Comparison of ENCODE assay signal across 21 cellular contexts in genomic region chr13:41833851-41834250, GRCh38.
"Had no signal": no experiment of that assay in that cellular context is flagged by ENCODE, and none has a peak within 500 bp of the region (broad histone marks: within the 10 kb centered on the region; RNA-seq: fewer than 3 reads in every experiment).

No MANE protein-coding gene starts in this region.

- H3K27me3 ChIP-seq: body of pancreas, hepatocyte, left lung, upper lobe of left lung had no signal

- H3K27ac Mint-ChIP-seq: activated CD8-positive, alpha-beta T cell treated with anti-CD3 and anti-CD28 coated beads, Interleukin-2, amount 10 ng/mL, durations not matched to agents 7 days and 5 days; activated naive CD4-positive, alpha-beta T cell treated with anti-CD3 and anti-CD28 coated beads, Interleukin-2, amount 50 U/mL, for 24 hours; immature natural killer cell; natural killer cell had no signal

- H3K36me3 ChIP-seq: left lung, prostate gland had no signal

- H3K27ac ChIP-seq: body of pancreas, epithelial cell of prostate, hepatocyte, left lung, prostate gland, upper lobe of left lung had no signal

- H3K4me3 ChIP-seq: body of pancreas, hepatocyte, left lung, prostate gland, upper lobe of left lung had no signal

- H3K4me3 Mint-ChIP-seq: activated CD8-positive, alpha-beta T cell treated with anti-CD3 and anti-CD28 coated beads, Interleukin-2, amount 10 ng/mL, durations not matched to agents 7 days and 5 days; activated naive CD4-positive, alpha-beta T cell treated with anti-CD3 and anti-CD28 coated beads, Interleukin-2, amount 50 U/mL, for 24 hours; immature natural killer cell; natural killer cell had no signal

- H3K9me3 Mint-ChIP-seq: activated naive CD4-positive, alpha-beta T cell treated with anti-CD3 and anti-CD28 coated beads, Interleukin-2, amount 50 U/mL, for 24 hours; immature natural killer cell; natural killer cell had no signal

- H3K9me3 ChIP-seq: body of pancreas, left lung, prostate gland, upper lobe of left lung had no signal

- H3K4me1 ChIP-seq: body of pancreas, prostate gland, upper lobe of left lung had no signal

- ATAC-seq: activated CD8-positive, alpha-beta T cell treated with anti-CD3 and anti-CD28 coated beads, Interleukin-2, amount 10 ng/mL, durations not matched to agents 7 days and 5 days; body of pancreas; left lung; natural killer cell; right cardiac atrium; stimulated activated naive CD8-positive, alpha-beta T cell treated with anti-CD3 and anti-CD28 coated beads, Interleukin-15, Interleukin-2, amounts not matched to agents 100 U/mL and 50 U/mL, for 24 hours had no signal

- H3K27me3 Mint-ChIP-seq: activated naive CD4-positive, alpha-beta T cell treated with anti-CD3 and anti-CD28 coated beads, Interleukin-2, amount 50 U/mL, for 24 hours had no signal

- DNase-seq: activated CD4-positive, alpha-beta T cell treated with anti-CD3 and anti-CD28 coated beads for 1 hour; activated CD4-positive, alpha-beta T cell treated with anti-CD3 and anti-CD28 coated beads, Interleukin-2, amount 50 U/mL, for 1 hour; activated CD8-positive, alpha-beta T cell treated with anti-CD3 and anti-CD28 coated beads, Interleukin-2, amount 10 ng/mL, durations not matched to agents 7 days and 5 days; activated gamma-delta T cell treated with Interleukin-2 at 50 U/mL for 16 hours; activated T-cell treated with anti-CD3 and anti-CD28 coated beads, Interleukin-2, amount 50 U/mL, for 1 hour; body of pancreas; foreskin melanocyte; glutamatergic neuron; immature natural killer cell; midbrain; natural killer cell; right cardiac atrium; stimulated activated CD4-positive, alpha-beta T cell treated with anti-CD3 and anti-CD28 coated beads, Interleukin-4, amount 100 ng/mL, for 24 hours; stimulated activated naive CD8-positive, alpha-beta T cell treated with anti-CD3 and anti-CD28 coated beads, Interleukin-15, Interleukin-2, amounts not matched to agents 100 U/mL and 50 U/mL, for 24 hours; T-helper 1 cell; upper lobe of left lung had no signal

- H3K4me1 Mint-ChIP-seq: activated naive CD4-positive, alpha-beta T cell treated with anti-CD3 and anti-CD28 coated beads, Interleukin-2, amount 50 U/mL, for 24 hours had no signal
